In the genomic region with DNA sequence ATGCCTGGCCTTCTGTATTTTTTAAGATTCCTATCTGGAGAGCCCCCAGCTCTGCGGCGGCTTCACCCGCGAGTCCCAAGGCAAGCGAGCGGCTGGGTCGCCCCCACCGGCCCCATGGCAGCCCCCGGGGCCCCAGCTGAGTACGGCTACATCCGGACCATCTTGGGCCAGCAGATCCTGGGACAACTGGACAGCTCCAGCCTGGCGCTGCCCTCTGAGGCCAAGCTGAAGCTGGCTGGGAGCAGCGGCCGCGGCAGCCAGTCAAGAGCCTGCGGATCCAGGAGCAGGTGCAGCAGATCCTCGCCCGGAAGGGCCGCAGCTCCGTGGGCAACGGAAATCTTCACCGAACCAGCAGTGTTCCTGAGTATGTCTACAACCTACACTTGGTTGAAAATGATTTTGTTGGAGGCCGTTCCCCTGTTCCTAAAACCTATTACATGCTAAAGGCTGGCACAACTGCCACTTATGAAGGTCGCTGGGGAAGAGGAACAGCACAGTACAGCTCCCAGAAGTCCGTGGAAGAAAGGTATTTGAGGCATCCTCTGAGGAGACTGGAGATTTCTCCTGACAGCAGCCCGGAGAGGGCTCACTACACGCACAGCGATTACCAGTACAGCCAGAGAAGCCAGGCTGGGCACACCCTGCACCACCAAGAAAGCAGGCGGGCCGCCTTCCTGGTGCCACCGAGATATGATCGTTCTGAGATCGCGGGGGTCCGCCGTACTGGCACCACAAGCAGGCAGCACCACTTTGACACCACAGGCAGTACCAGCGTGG, we compare ENCODE assay signal across 2 cellular contexts. TPM values are rescaled to one million over a fixed set of nuclear protein-coding genes. Genes with fewer than 3 reads are reported as not detected.
"Had no signal": no experiment of that assay in that cellular context is flagged by ENCODE, and none has a peak within 500 bp of the region (broad histone marks: within the 10 kb centered on the region; RNA-seq: fewer than 3 reads in every experiment).

No MANE protein-coding gene starts in this region.

RNA-seq across cellular contexts. Expression of a gene that starts 33.0 kb away (rescaled TPM):
- total RNA-seq: NCI-H460, SJSA1 had no signal
